Comparison of ENCODE assay signal across 8 cellular contexts in genomic region chr1:84724128-84724860, GRCh38. TPM values are rescaled to one million over a fixed set of nuclear protein-coding genes. Genes with fewer than 3 reads are reported as not detected.
A peak's percentile ranks its signal among the peaks of the same experiment; 100 is the strongest.
DNase-seq lines count a peak whose midpoint lies in the region; ATAC-seq and TF ChIP-seq lines count a peak whose summit lies in the region.

No MANE protein-coding gene starts in this region.

- H3K9me3 Mint-ChIP-seq in endothelial cell (ENCODE audit: unreplicated experiment), result no peaks in the 10 kb centered on the region

- no peaks in the 10 kb centered on the region for H3K9me3 ChIP-seq in ovary

- no peak for TF ChIP-seq EP300 in ovary (IDR thresholded peaks at IDR 0.05)

- peaks cover 10% of the 10 kb centered on the region for H3K4me1 Mint-ChIP-seq in endothelial cell (ENCODE audit: unreplicated experiment)

- TF ChIP-seq CTCF in endothelial cell (IDR thresholded peaks at IDR 0.05; ENCODE audit: unreplicated experiment) (peak; percentile 84), ovary (IDR thresholded peaks at IDR 0.05) (no peak)

- DNase-seq in NOMO-1 treated with DMSO at 0.1 percent for 48 hours (lab: John Stamatoyannopoulos, UW; ENCODE audit: unreplicated experiment) (peak; percentile 22), NOMO-1 treated with dmso at 0.1 percent for 144 hours (lab: John Stamatoyannopoulos, UW; ENCODE audit: unreplicated experiment) (no peak), endothelial cell (ENCODE audit: low spot score) (peak; percentile 40), ovary (no peak), NCI-H1417 (lab: John Stamatoyannopoulos, UW) (no peak)
- DNase-seq in activated CD4-positive, alpha-beta T cell treated with anti-CD3 and anti-CD28 coated beads for 4 hours, result peak; percentile 42 to 48
- DNase-seq in stimulated activated CD4-positive, alpha-beta T cell treated with anti-CD3 and anti-CD28 coated beads, TNF-alpha, amount 100 ng/mL, for 4 hours (ENCODE audit: low read depth in 3 of 3), result peak in 2 of 3 experiments; percentile 16 to 36

- no peaks in the 10 kb centered on the region for H3K36me3 ChIP-seq in ovary

- no peak overlapping the region for H3K27ac ChIP-seq in ovary

- no peak overlapping the region for H3K4me3 Mint-ChIP-seq in endothelial cell (ENCODE audit: unreplicated experiment)

- no peak for TF ChIP-seq POLR2A in ovary (IDR thresholded peaks at IDR 0.05)

- no peaks in the 10 kb centered on the region for H3K27me3 Mint-ChIP-seq in endothelial cell (ENCODE audit: unreplicated experiment)

- intact Hi-C loops in ovary (cut with DNase I), result no loop called here

- H3K4me3 ChIP-seq in ovary, result no peak overlapping the region

- H3K27ac Mint-ChIP-seq in endothelial cell (ENCODE audit: unreplicated experiment), result no peak overlapping the region

- no peak for ATAC-seq in GM18870 (IDR thresholded peaks at IDR 0.05; ENCODE audit: unreplicated experiment)

- H3K27me3 ChIP-seq in ovary, result no peaks in the 10 kb centered on the region

- no peaks in the 10 kb centered on the region for H3K4me1 ChIP-seq in ovary (ENCODE audit: insufficient read depth)

- no peaks in the 10 kb centered on the region for H3K36me3 Mint-ChIP-seq in endothelial cell (ENCODE audit: low read depth, unreplicated experiment)

- WGBS in ovary, 3 donors, result 65 to 70% (median 67%) methylated on average over 17 of the region's 17 CpGs

RNA-seq across cellular contexts. Expression of gene SSX2IP, which starts 34.0 kb away (rescaled TPM):
- total RNA-seq in endothelial cell (ENCODE audit: unreplicated experiment) (7.3 TPM), ovary (1 to 10 TPM; 1.4 to 8.5 (median 5.0) TPM)
- polyA plus RNA-seq in ovary, result 1 to 10 TPM; 1.1 to 4.5 TPM

Comparison
In these comparisons a context has a peak if more than half of its experiments do, and no peak if none do; other contexts are left out.
1. DNase-seq: peak in NOMO-1 treated with DMSO at 0.1 percent for 48 hours (single experiment), activated CD4-positive, alpha-beta T cell treated with anti-CD3 and anti-CD28 coated beads for 4 hours (2 of 2), endothelial cell (single experiment) and stimulated activated CD4-positive, alpha-beta T cell treated with anti-CD3 and anti-CD28 coated beads, TNF-alpha, amount 100 ng/mL, for 4 hours (2 of 3); none in NOMO-1 treated with dmso at 0.1 percent for 144 hours (single experiment), ovary (0 of 5) and NCI-H1417 (0 of 3).